18 cellular contexts compared by ENCODE assay signal in genomic region chr5:110686264-110686663, GRCh38.
"Had no signal": no experiment of that assay in that cellular context is flagged by ENCODE, and none has a peak within 500 bp of the region (broad histone marks: within the 10 kb centered on the region; RNA-seq: fewer than 3 reads in every experiment).

No MANE protein-coding gene starts in this region.

- DNase-seq: activated CD4-positive, alpha-beta memory T cell treated with anti-CD3 and anti-CD28 coated beads, Interleukin-2, amount 10 ng/mL, durations not matched to agents 7 days and 5 days; activated CD4-positive, alpha-beta T cell treated with anti-CD3 and anti-CD28 coated beads, Interleukin-2, amount 50 U/mL, for 1 hour; activated T-cell treated with anti-CD3 and anti-CD28 coated beads, Interleukin-2, amount 50 U/mL, for 48 hours; cerebellar nuclear complex; IMR-90; NCI-H1105 treated with DMSO at 0.1 percent for 48 hours; NCI-H1436 treated with DMSO at 0.1 percent for 48 hours; NCI-H187; NCI-H2081; NCI-H510A treated with DMSO at 0.1 percent for 48 hours; PC-9; SHP77 treated with DMSO at 0.1 percent for 48 hours; WERI-Rb-1 had no signal

- H3K27me3 Mint-ChIP-seq: activated CD4-positive, alpha-beta memory T cell treated with anti-CD3 and anti-CD28 coated beads, Interleukin-2, amount 10 ng/mL, durations not matched to agents 7 days and 5 days; brain had no signal

- H3K27ac Mint-ChIP-seq: activated CD4-positive, alpha-beta memory T cell treated with anti-CD3 and anti-CD28 coated beads, Interleukin-2, amount 10 ng/mL, durations not matched to agents 7 days and 5 days; activated naive CD4-positive, alpha-beta T cell treated with anti-CD3 and anti-CD28 coated beads, Interleukin-2, amount 50 U/mL, for 24 hours; brain; T-helper 1 cell treated with Interleukin-12 subunit alpha and Interleukin-12 subunit beta and Interleukin-4 antibody, amounts not matched to agents 30 μg/mL and 1 μg/mL, for 36 hours had no signal

- H3K4me3 Mint-ChIP-seq: activated CD4-positive, alpha-beta memory T cell treated with anti-CD3 and anti-CD28 coated beads, Interleukin-2, amount 10 ng/mL, durations not matched to agents 7 days and 5 days; activated naive CD4-positive, alpha-beta T cell treated with anti-CD3 and anti-CD28 coated beads, Interleukin-2, amount 50 U/mL, for 24 hours; brain; T-helper 1 cell treated with Interleukin-12 subunit alpha and Interleukin-12 subunit beta and Interleukin-4 antibody, amounts not matched to agents 30 μg/mL and 1 μg/mL, for 36 hours had no signal

- H3K36me3 Mint-ChIP-seq: brain had no signal

- FAIRE-seq: astrocyte, colon had no signal

- H3K4me1 Mint-ChIP-seq: activated naive CD4-positive, alpha-beta T cell treated with anti-CD3 and anti-CD28 coated beads, Interleukin-2, amount 50 U/mL, for 24 hours had no signal

- H3K9me3 Mint-ChIP-seq: activated naive CD4-positive, alpha-beta T cell treated with anti-CD3 and anti-CD28 coated beads, Interleukin-2, amount 50 U/mL, for 24 hours; brain had no signal
